8 cellular contexts compared by ENCODE assay signal in genomic region chr5:132736853-132737833, GRCh38. TPM values are rescaled to one million over a fixed set of nuclear protein-coding genes. Genes with fewer than 3 reads are reported as not detected.
A peak's percentile ranks its signal among the peaks of the same experiment; 100 is the strongest.
DNase-seq lines count a peak whose midpoint lies in the region; ATAC-seq and TF ChIP-seq lines count a peak whose summit lies in the region.

Gene KIF3A, minus strand, starts transcription at chr5:132737546. Its CDS starts 127 bp downstream, at chr5:132737419.

- DNase-seq in CD1c-positive myeloid dendritic cell (ENCODE audit: extremely low spot score): peak; percentile 99
- DNase-seq in NCI-H774 (lab: John Stamatoyannopoulos, UW): peak; percentile 97
- peak; percentile 99 for DNase-seq in activated CD4-positive, alpha-beta T cell treated with anti-CD3 and anti-CD28 coated beads, Interleukin-2, amount 50 U/mL, for 4 hours
- peak; percentile 88 to 95 for DNase-seq in dermis microvascular lymphatic vessel endothelial cell (ENCODE audit: low read depth in 2 of 2)
- peak; percentile 99 for DNase-seq in stimulated activated CD4-positive, alpha-beta T cell treated with anti-CD3 and anti-CD28 coated beads, Interleukin-4, amount 100 ng/mL, for 24 hours

- H3K4me1 ChIP-seq in liver (ENCODE audit: control insufficient read depth in 4 of 4, insufficient read depth in 4 of 4, low read length in 3 of 4): peaks cover 2 to 11% (median 7%) of the 10 kb centered on the region in 4 donors

- peak within 1 kb of the TSS in 1 of 2 donors; percentile 49 for H3K27ac ChIP-seq in liver (ENCODE audit: low read depth in 1 of 2, low read length in 2 of 2)

- peak; percentile 10 for TF ChIP-seq CTCF in liver (IDR thresholded peaks at IDR 0.05; ENCODE audit: low read depth, low read length, missing input control)

- H3K9me3 ChIP-seq in liver (ENCODE audit: control insufficient read depth in 4 of 4, low read length in 3 of 4): no peaks in the 10 kb centered on the region

- TF ChIP-seq RAD21 in liver (IDR thresholded peaks at IDR 0.05): peak; percentile 17 to 36

- 2% methylated on average over 81 of the region's 81 CpGs for WGBS in liver

- H3K27me3 ChIP-seq in liver (ENCODE audit: control insufficient read depth in 4 of 4, insufficient read depth in 4 of 4, low read length in 3 of 4): no peaks in the 10 kb centered on the region

- H3K9ac ChIP-seq in liver (ENCODE audit: low read depth in 1 of 2, low read length in 2 of 2): no peak within 1 kb of the TSS

- no peaks in the 10 kb centered on the region for H3K36me3 ChIP-seq in liver (ENCODE audit: control insufficient read depth in 4 of 4, insufficient read depth in 3 of 4, low read depth in 1 of 4, low read length in 3 of 4)

- H3K4me3 ChIP-seq in liver (ENCODE audit: low read depth in 1 of 3, low read length in 3 of 3): peak within 1 kb of the TSS; percentile 79 to 93 (median 84)

- ATAC-seq in GM19395 (IDR thresholded peaks at IDR 0.05; ENCODE audit: unreplicated experiment) (peak; percentile 93), HG03565 (IDR thresholded peaks at IDR 0.05; ENCODE audit: unreplicated experiment) (peak; percentile 72)

TF ChIP-seq in liver, 16 proteins besides CTCF, POLR2A, EP300 and RAD21:
- no peak for TF ChIP-seq FOXA1 (IDR thresholded peaks at IDR 0.05)
- TF ChIP-seq YY1 (IDR thresholded peaks at IDR 0.05): peak; percentile 59
- no peak for TF ChIP-seq REST (IDR thresholded peaks at IDR 0.05)
- TF ChIP-seq ATF3 (IDR thresholded peaks at IDR 0.05): no peak
- no peak for TF ChIP-seq EGR1 (IDR thresholded peaks at IDR 0.05; ENCODE audit: low read depth in 2 of 2)
- TF ChIP-seq HNF4A (conservative IDR thresholded peaks at IDR 0.05): peak in 1 of 2 donors; percentile 20
- TF ChIP-seq FOXA2 (IDR thresholded peaks at IDR 0.05): no peak
- no peak for TF ChIP-seq NR2F2 (IDR thresholded peaks at IDR 0.05)
- TF ChIP-seq GABPA (IDR thresholded peaks at IDR 0.05 in 1 of 2, conservative IDR thresholded peaks at IDR 0.05 in 1 of 2): no peak
- no peak for TF ChIP-seq JUND (IDR thresholded peaks at IDR 0.05)
- peak; percentile 9 to 23 for TF ChIP-seq RXRA (IDR thresholded peaks at IDR 0.05)
- TF ChIP-seq HNF4G (IDR thresholded peaks at IDR 0.05): no peak
- no peak for TF ChIP-seq MAX (IDR thresholded peaks at IDR 0.05)
- no peak for TF ChIP-seq TAF1 (conservative IDR thresholded peaks at IDR 0.05)
- TF ChIP-seq ZBTB33 (IDR thresholded peaks at IDR 0.05): no peak
- TF ChIP-seq SP1 (IDR thresholded peaks at IDR 0.05): no peak
TF ChIP-seq in liver: peak in this region for 3.

RNA-seq across cellular contexts. Expression of gene KIF3A, which starts in this region (rescaled TPM):
- total RNA-seq in dermis microvascular lymphatic vessel endothelial cell (3.9 and 4.4 TPM in 2 replicates), liver (1 to 10 TPM in 1 of 2 donors, under 1 TPM in 1; 0.92 to 1.2 TPM)
- polyA plus RNA-seq in liver: under 1 TPM; 0.58 to 0.79 TPM
